ENCODE assay signal across 1 cellular context in the genomic region with DNA sequence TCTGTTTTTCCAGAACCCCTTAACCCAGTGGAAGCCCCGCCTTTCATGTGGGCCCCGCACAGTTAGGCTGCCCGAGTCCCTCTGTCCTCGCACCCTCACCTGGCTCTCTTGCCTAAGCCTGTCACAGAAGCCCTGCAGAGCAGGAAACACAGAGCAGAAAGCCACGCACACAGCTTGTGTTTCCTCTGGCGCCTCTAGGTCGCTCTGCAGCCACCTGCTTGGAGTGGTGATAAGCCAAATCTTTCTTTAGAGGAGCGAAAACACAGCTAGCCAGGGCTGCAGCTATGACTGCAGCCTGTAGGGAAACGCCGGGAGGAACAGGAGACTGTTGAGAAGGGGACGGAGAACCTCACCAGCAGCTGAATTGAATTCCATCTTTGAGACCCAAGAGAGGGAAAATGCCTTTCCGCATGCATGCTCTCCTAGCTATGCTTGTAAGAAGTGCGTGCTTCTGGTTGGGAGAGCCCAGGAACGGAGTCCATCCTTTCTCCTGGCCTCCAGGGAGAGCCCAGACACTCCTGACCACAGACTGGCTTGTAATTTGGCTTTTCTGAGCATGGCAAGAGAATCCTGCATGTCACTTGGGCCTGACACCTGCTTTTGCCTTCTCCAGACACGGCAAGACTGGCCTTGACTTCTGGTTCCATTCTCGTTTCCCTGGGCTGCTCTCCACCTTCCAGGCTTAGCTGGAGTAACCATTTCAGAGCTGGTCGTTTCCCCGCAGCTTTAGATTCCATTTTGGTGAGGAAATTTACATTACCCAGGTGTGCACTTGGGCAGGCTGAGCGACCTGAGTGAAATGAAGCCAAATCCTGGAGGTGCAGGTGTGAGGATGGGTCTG.
TF ChIP-seq lines count a peak whose summit lies in the region.

No MANE protein-coding gene starts in this region.

TF ChIP-seq in WTC11, 78 proteins besides CTCF, POLR2A, EP300 and RAD21 (continued from another document):
- TF ChIP-seq, protein P1, sequence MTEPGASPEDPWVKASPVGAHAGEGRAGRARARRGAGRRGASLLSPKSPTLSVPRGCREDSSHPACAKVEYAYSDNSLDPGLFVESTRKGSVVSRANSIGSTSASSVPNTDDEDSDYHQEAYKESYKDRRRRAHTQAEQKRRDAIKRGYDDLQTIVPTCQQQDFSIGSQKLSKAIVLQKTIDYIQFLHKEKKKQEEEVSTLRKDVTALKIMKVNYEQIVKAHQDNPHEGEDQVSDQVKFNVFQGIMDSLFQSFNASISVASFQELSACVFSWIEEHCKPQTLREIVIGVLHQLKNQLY (CRISPR knock-in tag; IDR thresholded peaks at IDR 0.05) = no peak
- TF ChIP-seq, protein P2, sequence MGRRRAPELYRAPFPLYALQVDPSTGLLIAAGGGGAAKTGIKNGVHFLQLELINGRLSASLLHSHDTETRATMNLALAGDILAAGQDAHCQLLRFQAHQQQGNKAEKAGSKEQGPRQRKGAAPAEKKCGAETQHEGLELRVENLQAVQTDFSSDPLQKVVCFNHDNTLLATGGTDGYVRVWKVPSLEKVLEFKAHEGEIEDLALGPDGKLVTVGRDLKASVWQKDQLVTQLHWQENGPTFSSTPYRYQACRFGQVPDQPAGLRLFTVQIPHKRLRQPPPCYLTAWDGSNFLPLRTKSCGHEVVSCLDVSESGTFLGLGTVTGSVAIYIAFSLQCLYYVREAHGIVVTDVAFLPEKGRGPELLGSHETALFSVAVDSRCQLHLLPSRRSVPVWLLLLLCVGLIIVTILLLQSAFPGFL (CRISPR knock-in tag; IDR thresholded peaks at IDR 0.05; ENCODE audit: borderline replicate concordance) = no peak
- TF ChIP-seq SOX15 (CRISPR knock-in tag; IDR thresholded peaks at IDR 0.05) (no peak), USF2 (CRISPR knock-in tag; IDR thresholded peaks at IDR 0.05) (no peak), ZNF317 (CRISPR knock-in tag; IDR thresholded peaks at IDR 0.05; ENCODE audit: borderline replicate concordance, low read depth) (no peak), FOXJ3 (CRISPR knock-in tag; IDR thresholded peaks at IDR 0.05; ENCODE audit: borderline replicate concordance) (no peak), ZNF512 (CRISPR knock-in tag; IDR thresholded peaks at IDR 0.05; ENCODE audit: borderline replicate concordance) (no peak), ZBTB21 (CRISPR knock-in tag; IDR thresholded peaks at IDR 0.05; ENCODE audit: borderline replicate concordance) (no peak), FOXK1 (CRISPR knock-in tag; IDR thresholded peaks at IDR 0.05) (no peak), ELF4 (CRISPR knock-in tag; IDR thresholded peaks at IDR 0.05; ENCODE audit: low read depth) (no peak)
TF ChIP-seq in WTC11: peak in this region for 0.
